Comparison of ENCODE assay signal across 10 cellular contexts in genomic region chr2:47272905-47273758, GRCh38.
DNase-seq lines count a peak whose midpoint lies in the region; ATAC-seq, FAIRE-seq and TF ChIP-seq lines count a peak whose summit lies in the region.
"Had no signal": no experiment of that assay in that cellular context is flagged by ENCODE, and none has a peak within 500 bp of the region (broad histone marks: within the 10 kb centered on the region; RNA-seq: fewer than 3 reads in every experiment).

No MANE protein-coding gene starts in this region.

- CTCF ChIA-PET in endothelial cell of umbilical vein (lab: Charles Lee): interaction anchor here (0.6 to 3.3 kb wide), 10 partner anchors 14 to 100 kb away, joined by 3 to 24 read pairs (median 4); no protein-coding TSS in a partner anchor

- H2AFZ ChIP-seq in endothelial cell of umbilical vein (ENCODE audit: low read depth, low read length) (peak overlapping the region; percentile 89), osteoblast (ENCODE audit: low read length) (peak overlapping the region; percentile 85)

- ATAC-seq in RWPE2 (ENCODE audit: low read depth): no peak
- ATAC-seq in GM19035 (IDR thresholded peaks at IDR 0.05; ENCODE audit: unreplicated experiment): no peak

- dilution Hi-C loops in endothelial cell of umbilical vein (cut with MboI; ENCODE audit: extremely low pct_ligation_motif_present, low sequenced_read_pairs): no loop called here

- H3K9me3 ChIP-seq in BLaER1 treated with 17β-estradiol and CSF1 and Interleukin-3, amounts not matched to agents 10 nM and 100 nM (replicated peaks in 1 of 11): peaks cover 0 to 7% (median 0%) of the 10 kb centered on the region in 11 experiments; a peak in 4 of 22 replicates
- no peaks in the 10 kb centered on the region for H3K9me3 ChIP-seq in RWPE2 (ENCODE audit: severe bottlenecking)
- no peaks in the 10 kb centered on the region for H3K9me3 ChIP-seq in endothelial cell of umbilical vein (replicated peaks; ENCODE audit: control insufficient read depth, insufficient read depth, low read length)
- H3K9me3 ChIP-seq in osteoblast (ENCODE audit: low read depth, low read length): no peaks in the 10 kb centered on the region

- no peaks in the 10 kb centered on the region for H3K79me2 ChIP-seq in endothelial cell of umbilical vein (ENCODE audit: control insufficient read depth, insufficient read depth, low read length)
- no peaks in the 10 kb centered on the region for H3K79me2 ChIP-seq in osteoblast (ENCODE audit: insufficient read depth, low read length)

- TF ChIP-seq CTCF in RWPE2 (IDR thresholded peaks at IDR 0.05; ENCODE audit: poor library complexity, severe bottlenecking): no peak
- no peak for TF ChIP-seq CTCF in endothelial cell of umbilical vein (IDR thresholded peaks at IDR 0.05; ENCODE audit: extremely low read depth in 1 of 2, insufficient read depth in 1 of 2, low read depth in 1 of 2, low read length in 2 of 2)
- no peak for TF ChIP-seq CTCF in osteoblast (IDR thresholded peaks at IDR 0.05; ENCODE audit: extremely low read depth, low read depth, low read length)

- POLR2A ChIA-PET in endothelial cell of umbilical vein (lab: Charles Lee): no interaction called here

- H3K27ac ChIP-seq in BLaER1 treated with 17β-estradiol and CSF1 and Interleukin-3, amounts not matched to agents 10 nM and 100 nM: peak overlapping the region in 3 of 11 experiments; percentile 55 to 59 (median 58); a peak in 6 of 22 replicates
- peak overlapping the region; percentile 90 for H3K27ac ChIP-seq in RWPE2 (ENCODE audit: poor library complexity, severe bottlenecking)
- H3K27ac ChIP-seq in endothelial cell of umbilical vein (ENCODE audit: insufficient read depth, low read depth, low read length): no peak overlapping the region
- peak overlapping the region; percentile 56 for H3K27ac ChIP-seq in osteoblast (ENCODE audit: low read depth, low read length)
- H3K27ac ChIP-seq: C4-2B had no signal

- no peak for TF ChIP-seq POLR2A in endothelial cell of umbilical vein (IDR thresholded peaks at IDR 0.05; ENCODE audit: low read depth, low read length)

- DNase-seq in RWPE2 (ENCODE audit: low spot score) (no peak), endothelial cell of umbilical vein (ENCODE audit: low read depth, low spot score) (no peak), osteoblast (ENCODE audit: insufficient read length, low spot score, missing footprints) (no peak), superior temporal gyrus (ENCODE audit: extremely low spot score) (no peak), H4 (ENCODE audit: low spot score) (no peak), NCI-H345 treated with DMSO at 0.1 percent for 48 hours (lab: John Stamatoyannopoulos, UW; ENCODE audit: unreplicated experiment) (no peak)

- peak overlapping the region; percentile 53 to 83 (median 75) for H3K4me2 ChIP-seq in BLaER1 treated with 17β-estradiol and CSF1 and Interleukin-3, amounts not matched to agents 10 nM and 100 nM
- peak overlapping the region; percentile 20 for H3K4me2 ChIP-seq in endothelial cell of umbilical vein (ENCODE audit: insufficient read depth, low read length)
- H3K4me2 ChIP-seq in osteoblast (ENCODE audit: insufficient read depth, low read length): peak overlapping the region; percentile 88

- no peaks in the 10 kb centered on the region for H3K9me1 ChIP-seq in endothelial cell of umbilical vein (replicated peaks; ENCODE audit: control insufficient read depth, extremely low read depth, insufficient read depth, low read length)

- FAIRE-seq in endothelial cell of umbilical vein (lab: Jason Lieb, UNC): no peak

- no peak overlapping the region for H3K4me3 ChIP-seq in BLaER1 treated with 17β-estradiol and CSF1 and Interleukin-3, amounts not matched to agents 10 nM and 100 nM
- no peak overlapping the region for H3K4me3 ChIP-seq in RWPE2 (ENCODE audit: severe bottlenecking)
- no peak overlapping the region for H3K4me3 ChIP-seq in endothelial cell of umbilical vein (replicated peaks in 1 of 3; ENCODE audit: insufficient read depth in 1 of 3, low read depth in 1 of 3, low read length in 3 of 3)
- H3K4me3 ChIP-seq in osteoblast (ENCODE audit: insufficient read depth, low read length): peak overlapping the region; percentile 65
- H3K4me3 ChIP-seq: lung had no signal

- BruUV-seq in endothelial cell of umbilical vein (replicated peaks; lab: Mats Ljungman, UMichigan): no TSS peak

- no peaks in the 10 kb centered on the region for H3K36me3 ChIP-seq in BLaER1 treated with 17β-estradiol and CSF1 and Interleukin-3, amounts not matched to agents 10 nM and 100 nM
- no peaks in the 10 kb centered on the region for H3K36me3 ChIP-seq in RWPE2 (ENCODE audit: low read depth)
- H3K36me3 ChIP-seq in endothelial cell of umbilical vein (ENCODE audit: control insufficient read depth in 2 of 2, extremely low read depth in 1 of 2, insufficient read depth in 2 of 2, low read length in 2 of 2): no peaks in the 10 kb centered on the region
- H3K36me3 ChIP-seq in osteoblast (ENCODE audit: insufficient read depth, low read length): no peaks in the 10 kb centered on the region

- H3K9ac ChIP-seq in BLaER1 treated with 17β-estradiol and CSF1 and Interleukin-3, amounts not matched to agents 10 nM and 100 nM: peak overlapping the region in 2 of 11 experiments; percentile 38 to 59; a peak in 1 of 22 replicates
- no peak overlapping the region for H3K9ac ChIP-seq in endothelial cell of umbilical vein (replicated peaks; ENCODE audit: extremely low read depth, insufficient read depth, low read length)

- intact Hi-C loops in endothelial cell of umbilical vein (cut with micrococcal nuclease): loop anchor here (1.0 kb wide), 1 partner anchor 185 kb away; no protein-coding TSS in a partner anchor

- no peaks in the 10 kb centered on the region for H4K20me1 ChIP-seq in BLaER1 treated with 17β-estradiol and CSF1 and Interleukin-3, amounts not matched to agents 10 nM and 100 nM
- H4K20me1 ChIP-seq in endothelial cell of umbilical vein (replicated peaks; ENCODE audit: control insufficient read depth, extremely low read depth, insufficient read depth, low read length) (no peaks in the 10 kb centered on the region), osteoblast (ENCODE audit: insufficient read depth, low read length) (no peaks in the 10 kb centered on the region)

- H3K4me1 ChIP-seq in BLaER1 treated with 17β-estradiol and CSF1 and Interleukin-3, amounts not matched to agents 10 nM and 100 nM: peaks cover 30 to 52% (median 38%) of the 10 kb centered on the region in 10 experiments
- H3K4me1 ChIP-seq in RWPE2 (ENCODE audit: insufficient read depth, poor library complexity, severe bottlenecking): peaks cover 22% of the 10 kb centered on the region
- H3K4me1 ChIP-seq in endothelial cell of umbilical vein (ENCODE audit: control insufficient read depth, extremely low read depth, insufficient read depth, low read length): peaks cover 23% of the 10 kb centered on the region
- peaks cover 28% of the 10 kb centered on the region for H3K4me1 ChIP-seq in osteoblast (ENCODE audit: insufficient read depth, low read length)

- H3K27me3 ChIP-seq in BLaER1 treated with 17β-estradiol and CSF1 and Interleukin-3, amounts not matched to agents 10 nM and 100 nM: no peaks in the 10 kb centered on the region
- H3K27me3 ChIP-seq in RWPE2 (ENCODE audit: insufficient read depth, poor library complexity, severe bottlenecking) (no peaks in the 10 kb centered on the region), endothelial cell of umbilical vein (ENCODE audit: control insufficient read depth in 2 of 2, insufficient read depth in 2 of 2, low read length in 2 of 2) (no peaks in the 10 kb centered on the region), osteoblast (ENCODE audit: insufficient read depth, low read length) (no peaks in the 10 kb centered on the region)

TF ChIP-seq in endothelial cell of umbilical vein, 7 proteins besides CTCF, POLR2A, EP300 and RAD21:
- TF ChIP-seq GATA2 (IDR thresholded peaks at IDR 0.05; ENCODE audit: insufficient read depth, insufficient read length, low read depth, low read length) (no peak), EZH2 (IDR thresholded peaks at IDR 0.05; ENCODE audit: borderline replicate concordance, low read depth, low read length, severe bottlenecking) (no peak), MAX (IDR thresholded peaks at IDR 0.05; ENCODE audit: insufficient read depth, insufficient read length) (no peak), POLR2AphosphoS5 (IDR thresholded peaks at IDR 0.05; ENCODE audit: insufficient read depth, low read depth, low read length) (no peak), MYC (IDR thresholded peaks at IDR 0.05; ENCODE audit: low read depth, low read length) (no peak), FOS (IDR thresholded peaks at IDR 0.05; ENCODE audit: borderline replicate concordance, insufficient read depth, low read length) (no peak), JUN (IDR thresholded peaks at IDR 0.05; ENCODE audit: borderline replicate concordance, insufficient read depth, insufficient read length, low read depth) (no peak)

Comparison
In these comparisons a context has a peak if more than half of its experiments do, and no peak if none do; other contexts are left out.
1. H3K4me2 ChIP-seq: peak in every context shown above with its lines; median percentile 88 in osteoblast; 75 in BLaER1 treated with 17β-estradiol and CSF1 and Interleukin-3, amounts not matched to agents 10 nM and 100 nM; 20 in endothelial cell of umbilical vein.